Comparison of ENCODE assay signal across 34 cellular contexts in genomic region chr5:117892360-117892759, GRCh38.
"Had no signal": no experiment of that assay in that cellular context is flagged by ENCODE, and none has a peak within 500 bp of the region (broad histone marks: within the 10 kb centered on the region; RNA-seq: fewer than 3 reads in every experiment).

No MANE protein-coding gene starts in this region.

- H3K27ac Mint-ChIP-seq: activated CD4-positive, alpha-beta T cell treated with anti-CD3 and anti-CD28 coated beads, Interleukin-2, amount 10 ng/mL, durations not matched to agents 7 days and 5 days; activated naive CD4-positive, alpha-beta T cell treated with anti-CD3 and anti-CD28 coated beads for 36 hours; activated naive CD8-positive, alpha-beta T cell; activated naive CD8-positive, alpha-beta T cell treated with anti-CD3 and anti-CD28 coated beads, Interleukin-2, amount 50 U/mL, for 24 hours; activated T-helper 1 cell treated with anti-CD3 and anti-CD28 coated beads, Interleukin-12 subunit alpha, Interleukin-12 subunit beta, Interleukin-2, Interleukin-4 antibody, amounts not matched to agents 30 ng/mL and 10 ng/mL and 1 ng/mL, durations not matched to agents 14 hours and 24 hours and 36 hours; brain; T-helper 1 cell treated with Interleukin-12 subunit alpha and Interleukin-12 subunit beta and Interleukin-4 antibody, amounts not matched to agents 30 μg/mL and 1 μg/mL, for 36 hours; T-helper 2 cell treated with Interferon-gamma antibody and Interleukin-4, amounts not matched to agents 5 μg/mL and 100 μg/mL, for 36 hours had no signal

- H3K27ac ChIP-seq: Peyer's patch, SJSA1 had no signal

- H3K9me3 ChIP-seq: Peyer's patch, SJSA1 had no signal

- ATAC-seq: activated naive CD8-positive, alpha-beta T cell treated with anti-CD3 and anti-CD28 coated beads, Interleukin-2, amount 50 U/mL, for 24 hours; activated T-cell treated with anti-CD3 and anti-CD28 coated beads, Interleukin-2, amount 50 U/mL, for 4 hours; K562; PC-3 had no signal

- H3K9me3 Mint-ChIP-seq: activated CD4-positive, alpha-beta T cell treated with anti-CD3 and anti-CD28 coated beads, Interleukin-2, amount 10 ng/mL, durations not matched to agents 7 days and 5 days; activated naive CD4-positive, alpha-beta T cell treated with anti-CD3 and anti-CD28 coated beads for 36 hours; brain had no signal

- DNase-seq: activated CD4-positive, alpha-beta T cell treated with anti-CD3 and anti-CD28 coated beads, Interleukin-2, amount 10 ng/mL, durations not matched to agents 7 days and 5 days; activated CD4-positive, alpha-beta T cell treated with anti-CD3 and anti-CD28 coated beads, Interleukin-2, amount 50 U/mL, for 48 hours; activated CD8-positive, alpha-beta memory T cell treated with anti-CD3 and anti-CD28 coated beads, Interleukin-2, amount 50 U/mL, for 4 hours; activated gamma-delta T cell treated with Interleukin-2 at 50 U/mL for 16 hours; activated naive CD4-positive, alpha-beta T cell treated with anti-CD3 and anti-CD28 coated beads for 36 hours; activated naive CD8-positive, alpha-beta T cell treated with anti-CD3 and anti-CD28 coated beads, Interleukin-2, amount 50 U/mL, for 24 hours; activated T-cell treated with anti-CD3 and anti-CD28 coated beads for 4 hours; activated T-cell treated with anti-CD3 and anti-CD28 coated beads, Interleukin-2, amount 50 U/mL, for 4 hours; anterior cingulate cortex; caudate nucleus; cerebellar nuclear complex; NCI-H1417; NCI-H146; NCI-H187 treated with DMSO at 0.1 percent for 48 hours; NCI-H2081 treated with DMSO at 0.1 percent for 48 hours; NCI-H2171; NCI-H510A; NCI-H526 treated with DMSO at 0.1 percent for 48 hours; NCI-H774; NK-92 treated with Interleukin-12 subunit alpha and Interleukin-12 subunit beta, amount 100 ng/mL, for 24 hours; PC-3; Peyer's patch; RPMI8226; SHP77 treated with DMSO at 0.1 percent for 48 hours; SK-N-SH had no signal

- H3K36me3 Mint-ChIP-seq: activated naive CD8-positive, alpha-beta T cell; brain had no signal

- H3K4me1 ChIP-seq: Peyer's patch, SJSA1 had no signal

- H3K4me3 ChIP-seq: K562, Peyer's patch, SJSA1 had no signal

- H3K27me3 ChIP-seq: Peyer's patch, SJSA1 had no signal

- FAIRE-seq: bronchial epithelial cell, K562, TTC549 had no signal

- H3K9ac ChIP-seq: SK-N-SH had no signal

- H3K36me3 ChIP-seq: Peyer's patch, SJSA1 had no signal

- H3K4me2 ChIP-seq: SK-N-SH had no signal
